ENCODE assay signal across 8 cellular contexts in the genomic region with DNA sequence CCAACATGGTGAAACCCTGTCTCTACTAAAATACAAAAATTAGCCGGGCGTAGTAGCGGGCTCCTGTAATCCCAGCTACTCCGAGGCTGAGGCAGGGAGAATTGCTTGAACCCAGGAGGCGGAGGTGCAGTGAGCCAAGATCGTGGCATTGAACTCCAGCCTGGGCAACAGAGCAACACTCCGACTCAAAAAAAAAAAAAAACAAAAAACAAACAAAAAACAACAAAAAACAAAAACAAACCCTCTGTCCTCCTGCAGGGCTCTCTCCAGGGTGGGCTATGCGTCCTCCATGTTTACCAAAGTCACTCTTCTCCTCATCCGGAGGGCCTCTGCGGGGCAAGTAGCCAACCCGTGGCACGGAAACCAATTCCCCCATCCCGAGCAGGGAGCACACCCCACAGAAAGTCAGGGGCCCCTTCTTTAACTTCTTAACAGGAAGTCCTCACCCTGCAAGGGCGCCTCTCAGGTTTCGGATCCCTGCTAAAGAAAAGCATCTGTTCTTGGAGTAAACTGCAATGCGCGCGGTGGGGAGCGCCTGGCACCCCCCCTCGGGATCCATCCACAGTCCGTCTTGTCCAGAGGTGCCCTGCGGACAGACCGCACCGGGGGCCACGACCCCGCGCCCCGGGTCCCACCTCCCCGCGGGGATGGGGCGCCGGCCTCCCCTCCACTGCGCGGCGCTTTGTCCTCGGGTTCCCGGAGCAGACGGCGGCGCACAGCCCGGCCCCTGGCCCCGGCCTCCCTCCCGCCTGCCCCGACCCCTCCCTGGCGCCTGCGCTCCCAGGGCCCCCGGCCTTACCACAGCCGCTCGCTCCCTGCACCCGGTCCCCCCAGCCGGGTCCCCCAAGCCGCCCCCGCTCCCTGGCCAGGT. TPM values are rescaled to one million over a fixed set of nuclear protein-coding genes. Genes with fewer than 3 reads are reported as not detected.
DNase-seq lines count a peak whose midpoint lies in the region; ATAC-seq and TF ChIP-seq lines count a peak whose summit lies in the region.

No MANE protein-coding gene starts in this region.

- ATAC-seq in HG03196 (IDR thresholded peaks at IDR 0.05; ENCODE audit: unreplicated experiment), result peak; percentile 21
- ATAC-seq in GM21367 (IDR thresholded peaks at IDR 0.05; ENCODE audit: unreplicated experiment), result no peak

- no peaks in the 10 kb centered on the region for H3K9me3 Mint-ChIP-seq in immature natural killer cell

- H3K36me3 Mint-ChIP-seq in immature natural killer cell, result no peaks in the 10 kb centered on the region

- H3K27me3 Mint-ChIP-seq in immature natural killer cell (ENCODE audit: low read depth in 3 of 3), result peaks cover 0 to 13% (median 3%) of the 10 kb centered on the region in 3 donors

- H3K27ac Mint-ChIP-seq in immature natural killer cell, result peak overlapping the region; percentile 95 to 99 (median 99)

- in situ Hi-C loops in GM13976 (cut with MboI; ENCODE audit: low sequenced_read_pairs, unreplicated experiment) (no loop called here), mammary epithelial cell (cut with MboI; ENCODE audit: low sequenced_read_pairs in 2 of 2) (no loop called here)

- H3K9me3 ChIP-seq in mammary epithelial cell (replicated peaks; ENCODE audit: insufficient read depth, low read length), result no peaks in the 10 kb centered on the region

- dilution Hi-C loops in mammary epithelial cell (cut with HindIII; ENCODE audit: low sequenced_read_pairs), result no loop called here

- CTCF ChIA-PET in mammary epithelial cell (lab: Charles Lee; ENCODE audit: low non-redundant PET), result no interaction called here

- H3K79me2 ChIP-seq in mammary epithelial cell (ENCODE audit: insufficient read depth, low read length), result peaks cover 37% of the 10 kb centered on the region

- H3K4me3 Mint-ChIP-seq in immature natural killer cell, result peak overlapping the region; percentile 94 to 100 (median 97)

- H3K27ac ChIP-seq in mammary epithelial cell (ENCODE audit: insufficient read depth, low read depth, low read length), result no peak overlapping the region

- H3K4me1 Mint-ChIP-seq in immature natural killer cell, result peaks cover 45 to 53% of the 10 kb centered on the region in 2 donors

- H3K9ac ChIP-seq in mammary epithelial cell (ENCODE audit: insufficient read depth, low read length), result peak overlapping the region; percentile 55

- peak; percentile 74 for DNase-seq in GM13976 (ENCODE audit: low spot score)
- DNase-seq in T-helper 1 cell, result peak in 3 of 5 donors; percentile 35 to 56 (median 39)
- DNase-seq in mammary epithelial cell, result no peak
- DNase-seq in immature natural killer cell, result peak; percentile 42 to 52 (median 42)
- peak; percentile 41 for DNase-seq in stimulated activated CD4-positive, alpha-beta T cell treated with anti-CD3 and anti-CD28 coated beads, Interleukin-1b, Interleukin-23, amount 100 ng/mL, for 48 hours
- DNase-seq in SHP77 treated with DMSO at 0.1 percent for 48 hours (lab: John Stamatoyannopoulos, UW), result no peak

- no peak for TF ChIP-seq CTCF in GM13976 (IDR thresholded peaks at IDR 0.05; ENCODE audit: borderline replicate concordance, control extremely low read depth, extremely low read depth, insufficient read depth, missing control alignments)
- no peak for TF ChIP-seq CTCF in mammary epithelial cell (conservative IDR thresholded peaks at IDR 0.05 in 1 of 2, IDR thresholded peaks at IDR 0.05 in 1 of 2; ENCODE audit: extremely low read depth in 1 of 2, insufficient read depth in 1 of 2, low read depth in 1 of 2, low read length in 2 of 2)

- H4K20me1 ChIP-seq in mammary epithelial cell (ENCODE audit: insufficient read depth, low read length), result no peaks in the 10 kb centered on the region

- intact Hi-C loops in mammary epithelial cell (cut with micrococcal nuclease), result no loop called here

- WGBS in mammary epithelial cell (ENCODE audit: low coverage, missing lambda C conversion rate), result 8% methylated on average over 4 of the region's 53 CpGs

- peak overlapping the region; percentile 74 for H2AFZ ChIP-seq in mammary epithelial cell (ENCODE audit: low read depth, low read length)

- H3K4me1 ChIP-seq in mammary epithelial cell (ENCODE audit: insufficient read depth, low read length), result peaks cover 19% of the 10 kb centered on the region

- BruUV-seq in mammary epithelial cell (replicated peaks; lab: Mats Ljungman, UMichigan), result no TSS peak

- H3K36me3 ChIP-seq in mammary epithelial cell (ENCODE audit: insufficient read depth, low read length), result no peaks in the 10 kb centered on the region

- peak overlapping the region; percentile 66 for H3K4me2 ChIP-seq in mammary epithelial cell (ENCODE audit: insufficient read depth, low read depth, low read length)

- H3K27me3 ChIP-seq in mammary epithelial cell (ENCODE audit: insufficient read depth, low read length), result no peaks in the 10 kb centered on the region

- H3K4me3 ChIP-seq in mammary epithelial cell (replicated peaks in 1 of 3; ENCODE audit: insufficient read depth in 1 of 3, low read depth in 2 of 3, low read length in 3 of 3), result peak overlapping the region; percentile 49 to 66 (median 65)

RNA-seq across cellular contexts. Expression of gene CERK, which starts 0.7 kb away (rescaled TPM):
- total RNA-seq in mammary epithelial cell, result 10 to 100 TPM; 16.3 to 17.5 TPM
- 16.0 TPM for polyA plus RNA-seq in mammary epithelial cell
- polyA minus RNA-seq in mammary epithelial cell, result 27.8 TPM
- polyA plus RNA-seq in immature natural killer cell, result 10 to 100 TPM; 31.1 to 59.4 (median 38.9) TPM

RNA-seq across cellular contexts. Expression of gene TBC1D22A, which starts 25.1 kb away (rescaled TPM):
- 10 to 100 TPM; 19.3 to 27.0 TPM for total RNA-seq in mammary epithelial cell
- polyA plus RNA-seq in mammary epithelial cell (17.0 TPM), immature natural killer cell (10 to 100 TPM; 20.6 to 28.0 (median 24.0) TPM)
- polyA minus RNA-seq in mammary epithelial cell, result 6.4 TPM

Comparison
In these comparisons a context has a peak if more than half of its experiments do, and no peak if none do; other contexts are left out.
1. DNase-seq: peak in GM13976 (single experiment), T-helper 1 cell (3 of 5), immature natural killer cell (3 of 3) and stimulated activated CD4-positive, alpha-beta T cell treated with anti-CD3 and anti-CD28 coated beads, Interleukin-1b, Interleukin-23, amount 100 ng/mL, for 48 hours (single experiment); none in mammary epithelial cell (single experiment) and SHP77 treated with DMSO at 0.1 percent for 48 hours (single experiment).